1 cellular context compared by ENCODE assay signal in genomic region chr20:25179439-25180089, GRCh38.
TF ChIP-seq lines count a peak whose summit lies in the region.

No MANE protein-coding gene starts in this region.

TF ChIP-seq in HepG2, 621 proteins besides CTCF, POLR2A, EP300 and RAD21:
- no peak for TF ChIP-seq NRL (CRISPR knock-in tag; IDR thresholded peaks at IDR 0.05; ENCODE audit: borderline replicate concordance)
- TF ChIP-seq CREB1 (IDR thresholded peaks at IDR 0.05): peak; percentile 83
- TF ChIP-seq CREB1 (CRISPR knock-in tag; IDR thresholded peaks at IDR 0.05): no peak
- TF ChIP-seq LCORL (IDR thresholded peaks at IDR 0.05): no peak
- TF ChIP-seq LCORL (CRISPR knock-in tag; IDR thresholded peaks at IDR 0.05): peak; percentile 28; the same call in 1 of the 2 replicates
- TF ChIP-seq CREM (IDR thresholded peaks at IDR 0.05): 0 out of 2 replicates have a peak, but pooled peaks have one; percentile 6
- no peak for TF ChIP-seq CREM (CRISPR knock-in tag; IDR thresholded peaks at IDR 0.05)
- TF ChIP-seq ZNF510 (CRISPR knock-in tag; IDR thresholded peaks at IDR 0.05; ENCODE audit: low read depth): no peak
- no peak for TF ChIP-seq HNRNPL (IDR thresholded peaks at IDR 0.05; ENCODE audit: low read depth, low read length)
- no peak for TF ChIP-seq ZBTB40 (IDR thresholded peaks at IDR 0.05)
- TF ChIP-seq ZBTB40 (CRISPR knock-in tag; IDR thresholded peaks at IDR 0.05): no peak
- TF ChIP-seq ZNF713 (CRISPR knock-in tag; IDR thresholded peaks at IDR 0.05): 0 out of 2 replicates have a peak, but pooled peaks have one; percentile 58
- no peak for TF ChIP-seq HMGXB4 (CRISPR knock-in tag; IDR thresholded peaks at IDR 0.05; ENCODE audit: borderline replicate concordance in 1 of 2, low read depth in 1 of 2)
- 0 out of 2 replicates have a peak, but pooled peaks have one; percentile 20 for TF ChIP-seq ZNF687 (CRISPR knock-in tag; IDR thresholded peaks at IDR 0.05)
- TF ChIP-seq NFKB2 (CRISPR knock-in tag; IDR thresholded peaks at IDR 0.05; ENCODE audit: borderline replicate concordance): 0 out of 2 replicates have a peak, but pooled peaks have one; percentile 11
- TF ChIP-seq FUBP1 (CRISPR knock-in tag; IDR thresholded peaks at IDR 0.05; ENCODE audit: borderline replicate concordance): no peak
- 0 out of 2 replicates have a peak, but pooled peaks have one; percentile 5 for TF ChIP-seq HNF1B (CRISPR knock-in tag; IDR thresholded peaks at IDR 0.05)
- TF ChIP-seq HNRNPLL (IDR thresholded peaks at IDR 0.05; ENCODE audit: low read depth, low read length, poor library complexity, severe bottlenecking): peak; percentile 47
TF ChIP-seq in HepG2: peak in this region for 8.
